ENCODE assay signal across 8 cellular contexts in genomic region chr3:8110966-8111798, GRCh38.
DNase-seq lines count a peak whose midpoint lies in the region; ATAC-seq lines count a peak whose summit lies in the region.

No MANE protein-coding gene starts in this region.

- CTCF ChIA-PET in activated CD4-positive, alpha-beta T cell treated with anti-CD3 and anti-CD28 coated beads, Interleukin-2, amount 10 ng/mL, durations not matched to agents 7 days and 5 days (lab: Charles Lee) = no interaction called here

- H3K27ac Mint-ChIP-seq in activated CD4-positive, alpha-beta T cell treated with anti-CD3 and anti-CD28 coated beads, Interleukin-2, amount 10 ng/mL, durations not matched to agents 7 days and 5 days = no peak overlapping the region

- DNase-seq in Ammon's horn (ENCODE audit: low spot score) (peak; percentile 90), NCI-H345 (lab: John Stamatoyannopoulos, UW) (peak; percentile 64), ecto neural progenitor cell (ENCODE audit: low spot score) (peak; percentile 65), lung microvascular endothelial cell (ENCODE audit: low read depth in 2 of 2) (peak; percentile 76 to 83)
- peak; percentile 69 for DNase-seq in activated CD4-positive, alpha-beta T cell treated with anti-CD3 and anti-CD28 coated beads, Interleukin-2, amount 10 ng/mL, durations not matched to agents 7 days and 5 days
- DNase-seq in stimulated activated CD8-positive, alpha-beta memory T cell treated with anti-CD3 and anti-CD28 coated beads, Interleukin-15, amount 100 ng/mL, for 24 hours (ENCODE audit: low read depth) = peak; percentile 7

- no peaks in the 10 kb centered on the region for H3K36me3 Mint-ChIP-seq in activated CD4-positive, alpha-beta T cell treated with anti-CD3 and anti-CD28 coated beads, Interleukin-2, amount 10 ng/mL, durations not matched to agents 7 days and 5 days (ENCODE audit: low read depth)

- no peaks in the 10 kb centered on the region for H3K27me3 Mint-ChIP-seq in activated CD4-positive, alpha-beta T cell treated with anti-CD3 and anti-CD28 coated beads, Interleukin-2, amount 10 ng/mL, durations not matched to agents 7 days and 5 days

- POLR2A ChIA-PET in activated CD4-positive, alpha-beta T cell treated with anti-CD3 and anti-CD28 coated beads, Interleukin-2, amount 10 ng/mL, durations not matched to agents 7 days and 5 days (lab: Charles Lee) = no interaction called here

- H3K4me3 Mint-ChIP-seq in activated CD4-positive, alpha-beta T cell treated with anti-CD3 and anti-CD28 coated beads, Interleukin-2, amount 10 ng/mL, durations not matched to agents 7 days and 5 days = no peak overlapping the region

- ATAC-seq in GM18868 (IDR thresholded peaks at IDR 0.05; ENCODE audit: unreplicated experiment) = peak; percentile 99
- ATAC-seq in HG03066 (IDR thresholded peaks at IDR 0.05; ENCODE audit: low read depth, unreplicated experiment) = peak; percentile 93

- H3K4me1 Mint-ChIP-seq in activated CD4-positive, alpha-beta T cell treated with anti-CD3 and anti-CD28 coated beads, Interleukin-2, amount 10 ng/mL, durations not matched to agents 7 days and 5 days = peaks cover 3% of the 10 kb centered on the region

- no peaks in the 10 kb centered on the region for H3K9me3 Mint-ChIP-seq in activated CD4-positive, alpha-beta T cell treated with anti-CD3 and anti-CD28 coated beads, Interleukin-2, amount 10 ng/mL, durations not matched to agents 7 days and 5 days

Comparison
In these comparisons a context has a peak if more than half of its experiments do, and no peak if none do; other contexts are left out.
1. Peak in every context shown above with its lines: DNase-seq and ATAC-seq.
2. DNase-seq: peak in every context shown above with its lines; median percentile 90 in Ammon's horn; 80 in lung microvascular endothelial cell; 69 in activated CD4-positive, alpha-beta T cell treated with anti-CD3 and anti-CD28 coated beads, Interleukin-2, amount 10 ng/mL, durations not matched to agents 7 days and 5 days; 65 in ecto neural progenitor cell; 64 in NCI-H345; 7 in stimulated activated CD8-positive, alpha-beta memory T cell treated with anti-CD3 and anti-CD28 coated beads, Interleukin-15, amount 100 ng/mL, for 24 hours.